Comparison of ENCODE assay signal across 8 cellular contexts in genomic region chr19:8832132-8833021, GRCh38. TPM values are rescaled to one million over a fixed set of nuclear protein-coding genes. Genes with fewer than 3 reads are reported as not detected.
DNase-seq lines count a peak whose midpoint lies in the region; ATAC-seq, FAIRE-seq and TF ChIP-seq lines count a peak whose summit lies in the region.

Gene MBD3L1, plus strand, starts transcription at chr19:8832377. Its CDS starts 10,302 bp downstream, at chr19:8842679.
Gene ZNF558, minus strand, starts transcription at chr19:8832304. Its CDS starts 9,645 bp downstream, at chr19:8822659.

- TF ChIP-seq CTCF in D721Med (IDR thresholded peaks at IDR 0.05; ENCODE audit: insufficient read depth, missing control alignments) (peak; percentile 25), Peyer's patch (IDR thresholded peaks at IDR 0.05) (peak in 4 of 6 experiments; percentile 19 to 45 (median 28))

- TF ChIP-seq POLR2A in Peyer's patch (IDR thresholded peaks at IDR 0.05): peak; percentile 77 to 80

- DNase-seq in D721Med (ENCODE audit: insufficient read length, low spot score) (peak; percentile 74), Peyer's patch (peak; percentile 92 to 99 (median 98)), fibroblast of gingiva (ENCODE audit: low read depth) (peak; percentile 97)
- peak; percentile 97 for DNase-seq in Jurkat, Clone E6-1 (ENCODE audit: low read depth, low spot score)
- DNase-seq in activated T-helper 1 cell treated with anti-CD3 and anti-CD28 coated beads, Interleukin-2, amount 50 U/mL, for 16 hours (ENCODE audit: low read depth in 1 of 2, low spot score in 1 of 2): peak; percentile 97 to 99
- DNase-seq in naive thymus-derived CD4-positive, alpha-beta T cell: peak; percentile 99 to 100 (median 99)
- DNase-seq in stimulated activated naive B cell treated with anti-CD40 and anti-IgM and Interleukin-4, amounts not matched to agents 10 μg/mL and 1 μg/mL and 100 μg/mL, for 72 hours: peak; percentile 99

- peak within 1 kb of the TSS; percentile 92 to 97 (median 94) for H3K27ac ChIP-seq in Peyer's patch
- H3K27ac ChIP-seq in naive thymus-derived CD4-positive, alpha-beta T cell (ENCODE audit: low read depth, low read length): peak within 1 kb of the TSS; percentile 93

- POLR2A ChIA-PET in naive thymus-derived CD4-positive, alpha-beta T cell (lab: Charles Lee): no interaction called here

- no peaks in the 10 kb centered on the region for H3K27me3 ChIP-seq in Peyer's patch
- no peaks in the 10 kb centered on the region for H3K27me3 ChIP-seq in naive thymus-derived CD4-positive, alpha-beta T cell (ENCODE audit: control insufficient read depth in 2 of 2, insufficient read depth in 2 of 2, low read length in 2 of 2)

- H3K9me3 ChIP-seq in Peyer's patch: no peaks in the 10 kb centered on the region
- no peaks in the 10 kb centered on the region for H3K9me3 ChIP-seq in naive thymus-derived CD4-positive, alpha-beta T cell (ENCODE audit: control insufficient read depth in 2 of 3, low read length in 3 of 3)

- peaks cover 0 to 17% (median 1%) of the 10 kb centered on the region in 11 donors for H3K9me3 Mint-ChIP-seq in naive thymus-derived CD4-positive, alpha-beta T cell
- peaks cover 0 to 4% of the 10 kb centered on the region in 2 donors for H3K9me3 Mint-ChIP-seq in stimulated activated naive B cell treated with anti-CD40 and anti-IgM and Interleukin-4, amounts not matched to agents 10 μg/mL and 1 μg/mL and 100 μg/mL, for 72 hours

- peaks cover 0 to 6% (median 0%) of the 10 kb centered on the region in 4 donors for H3K4me1 ChIP-seq in Peyer's patch
- peaks cover 9 to 11% of the 10 kb centered on the region in 2 donors for H3K4me1 ChIP-seq in naive thymus-derived CD4-positive, alpha-beta T cell (ENCODE audit: control insufficient read depth in 2 of 2, insufficient read depth in 2 of 2, low read length in 2 of 2)

- H3K36me3 Mint-ChIP-seq in naive thymus-derived CD4-positive, alpha-beta T cell: peaks cover 5 to 21% (median 13%) of the 10 kb centered on the region in 5 donors
- H3K36me3 Mint-ChIP-seq in stimulated activated naive B cell treated with anti-CD40 and anti-IgM and Interleukin-4, amounts not matched to agents 10 μg/mL and 1 μg/mL and 100 μg/mL, for 72 hours: peaks cover 15 to 21% of the 10 kb centered on the region in 2 donors

- peak within 1 kb of the TSS; percentile 75 for H3K4me3 ChIP-seq in Jurkat, Clone E6-1 (ENCODE audit: low read length)
- H3K4me3 ChIP-seq in Peyer's patch: peak within 1 kb of the TSS; percentile 80 to 94 (median 84)
- H3K4me3 ChIP-seq in naive thymus-derived CD4-positive, alpha-beta T cell (ENCODE audit: low read length): peak within 1 kb of the TSS; percentile 79

- peaks cover 6 to 38% (median 24%) of the 10 kb centered on the region in 7 donors for H3K4me1 Mint-ChIP-seq in naive thymus-derived CD4-positive, alpha-beta T cell
- H3K4me1 Mint-ChIP-seq in stimulated activated naive B cell treated with anti-CD40 and anti-IgM and Interleukin-4, amounts not matched to agents 10 μg/mL and 1 μg/mL and 100 μg/mL, for 72 hours: peaks cover 7 to 23% of the 10 kb centered on the region in 2 donors

- H3K36me3 ChIP-seq in Peyer's patch: peaks cover 0 to 9% (median 0%) of the 10 kb centered on the region in 3 donors
- no peaks in the 10 kb centered on the region for H3K36me3 ChIP-seq in naive thymus-derived CD4-positive, alpha-beta T cell (ENCODE audit: control insufficient read depth in 2 of 3, insufficient read depth in 3 of 3, low read length in 3 of 3)

- peak; percentile 88 for ATAC-seq in GM21529 (IDR thresholded peaks at IDR 0.05; ENCODE audit: unreplicated experiment)
- ATAC-seq in naive thymus-derived CD4-positive, alpha-beta T cell: peak; percentile 92
- ATAC-seq in stimulated activated naive B cell treated with anti-CD40 and anti-IgM and Interleukin-4, amounts not matched to agents 10 μg/mL and 1 μg/mL and 100 μg/mL, for 72 hours (replicated peaks): peak; percentile 88 to 92

- FAIRE-seq in D721Med (lab: Jason Lieb, UNC): no peak

- H3K4me3 Mint-ChIP-seq in naive thymus-derived CD4-positive, alpha-beta T cell: peak within 1 kb of the TSS; percentile 86 to 98 (median 90)
- peak within 1 kb of the TSS; percentile 93 to 98 for H3K4me3 Mint-ChIP-seq in stimulated activated naive B cell treated with anti-CD40 and anti-IgM and Interleukin-4, amounts not matched to agents 10 μg/mL and 1 μg/mL and 100 μg/mL, for 72 hours

- H3K27me3 Mint-ChIP-seq in naive thymus-derived CD4-positive, alpha-beta T cell: peaks cover 0 to 16% (median 0%) of the 10 kb centered on the region in 5 donors
- no peaks in the 10 kb centered on the region for H3K27me3 Mint-ChIP-seq in stimulated activated naive B cell treated with anti-CD40 and anti-IgM and Interleukin-4, amounts not matched to agents 10 μg/mL and 1 μg/mL and 100 μg/mL, for 72 hours

- CTCF ChIA-PET in naive thymus-derived CD4-positive, alpha-beta T cell (lab: Charles Lee): interaction anchor here (0.6 kb wide), 1 partner anchor 9 kb away, joined by 4 read pairs; no protein-coding TSS in a partner anchor

- intact Hi-C loops in naive thymus-derived CD4-positive, alpha-beta T cell (cut with micrococcal nuclease): loop anchor here (1.0 to 10.0 kb wide), 13 partner anchors 138 to 987 kb away; partner anchors contain the start of genes FBXL12 (in 2 of the 2), ACTL9 (in 1 of the 2), RAB11B (in 1 of the 2) and ZNF266 (in 1 of the 2)

- H3K27ac Mint-ChIP-seq in naive thymus-derived CD4-positive, alpha-beta T cell: peak within 1 kb of the TSS; percentile 93 to 99 (median 96)
- peak within 1 kb of the TSS; percentile 98 for H3K27ac Mint-ChIP-seq in stimulated activated naive B cell treated with anti-CD40 and anti-IgM and Interleukin-4, amounts not matched to agents 10 μg/mL and 1 μg/mL and 100 μg/mL, for 72 hours

RNA-seq across cellular contexts. Expression of gene MBD3L1, which starts in this region (rescaled TPM):
- polyA plus RNA-seq in Jurkat, Clone E6-1 (2012; ENCODE audit: insufficient read depth, insufficient read length): not detected
- total RNA-seq in Peyer's patch: not detected
- total RNA-seq in naive thymus-derived CD4-positive, alpha-beta T cell: not detected
- not detected for polyA plus RNA-seq in naive thymus-derived CD4-positive, alpha-beta T cell

RNA-seq across cellular contexts. Expression of gene ZNF558, which starts in this region (rescaled TPM):
- polyA plus RNA-seq in Jurkat, Clone E6-1 (2012; ENCODE audit: insufficient read depth, insufficient read length): 5.6 TPM
- total RNA-seq in Peyer's patch: 10 to 100 TPM; 18.0 to 38.5 (median 30.2) TPM
- 10 to 100 TPM; 18.7 to 44.9 (median 26.3) TPM for total RNA-seq in naive thymus-derived CD4-positive, alpha-beta T cell
- 10 to 100 TPM in 1 of 2 donors, 1 to 10 TPM in 1; 8.7 to 14.9 TPM for polyA plus RNA-seq in naive thymus-derived CD4-positive, alpha-beta T cell

Comparison
In these comparisons a context has a peak if more than half of its experiments do, and no peak if none do; other contexts are left out.
1. Peak in every context shown above with its lines: DNase-seq, ATAC-seq, H3K4me3 ChIP-seq and H3K27ac ChIP-seq.